30 cellular contexts compared by ENCODE assay signal in the genomic region with DNA sequence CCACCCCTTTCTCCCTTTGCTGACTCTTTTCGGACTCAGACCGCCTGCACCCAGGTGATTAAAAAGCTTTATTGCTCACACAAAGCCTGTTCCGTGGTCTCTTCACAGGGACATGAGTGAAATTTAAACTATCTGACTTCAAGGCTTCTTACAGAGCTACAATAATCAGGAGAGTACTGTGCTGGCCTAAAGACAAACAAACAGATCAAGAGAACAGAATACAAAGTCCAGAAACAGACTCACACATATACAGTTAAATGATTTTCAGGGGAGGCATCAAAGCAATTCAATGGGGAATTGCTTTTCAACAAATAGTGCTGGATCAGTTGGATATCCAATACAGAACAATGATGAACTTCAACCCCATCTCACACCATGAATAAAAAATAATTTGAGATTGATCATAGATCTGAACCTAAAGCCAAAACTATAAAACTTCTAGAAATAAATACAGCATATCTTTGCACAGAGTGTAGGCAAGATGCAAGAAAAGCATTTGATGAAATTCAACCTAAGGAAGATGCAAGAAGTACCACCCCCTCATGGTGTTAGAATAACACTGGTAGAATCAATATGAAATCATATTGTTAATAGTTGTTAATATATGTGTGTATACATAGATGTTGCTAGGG.
"Had no signal": no experiment of that assay in that cellular context is flagged by ENCODE, and none has a peak within 500 bp of the region (broad histone marks: within the 10 kb centered on the region; RNA-seq: fewer than 3 reads in every experiment).

No MANE protein-coding gene starts in this region.

- H3K4me2 ChIP-seq: SK-N-SH had no signal

- H3K4me3 ChIP-seq: adrenal gland, breast epithelium, Peyer's patch, SJCRH30 had no signal

- H3K27me3 ChIP-seq: adrenal gland, breast epithelium, Peyer's patch, SJCRH30 had no signal

- H3K9ac ChIP-seq: SK-N-SH had no signal

- H3K4me1 ChIP-seq: breast epithelium, SJCRH30 had no signal

- H3K27me3 Mint-ChIP-seq: activated CD4-positive, alpha-beta memory T cell treated with anti-CD3 and anti-CD28 coated beads for 36 hours; activated CD4-positive, alpha-beta T cell treated with anti-CD3 and anti-CD28 coated beads, Interleukin-2, amount 10 ng/mL, durations not matched to agents 7 days and 5 days; activated naive CD8-positive, alpha-beta T cell treated with anti-CD3 and anti-CD28 coated beads, Interleukin-2, amount 10 ng/mL, durations not matched to agents 7 days and 5 days; activated T-helper 17 cell treated with anti-CD3 and anti-CD28 coated beads, Interleukin-2, amount 50 U/mL, for 72 hours had no signal

- H3K4me3 Mint-ChIP-seq: activated CD4-positive, alpha-beta memory T cell treated with anti-CD3 and anti-CD28 coated beads for 36 hours; activated CD4-positive, alpha-beta T cell treated with anti-CD3 and anti-CD28 coated beads, Interleukin-2, amount 10 ng/mL, durations not matched to agents 7 days and 5 days; activated naive CD4-positive, alpha-beta T cell treated with anti-CD3 and anti-CD28 coated beads, Interleukin-2, amount 10 ng/mL, durations not matched to agents 7 days and 5 days; activated naive CD8-positive, alpha-beta T cell treated with anti-CD3 and anti-CD28 coated beads, Interleukin-2, amount 10 ng/mL, durations not matched to agents 7 days and 5 days; activated T-helper 17 cell treated with anti-CD3 and anti-CD28 coated beads, Interleukin-2, amount 50 U/mL, for 72 hours had no signal

- DNase-seq: activated CD4-positive, alpha-beta memory T cell treated with anti-CD3 and anti-CD28 coated beads for 36 hours; activated CD4-positive, alpha-beta T cell treated with anti-CD3 and anti-CD28 coated beads, Interleukin-2, amount 10 ng/mL, durations not matched to agents 7 days and 5 days; activated CD4-positive, CD25-positive, alpha-beta regulatory T cell; activated gamma-delta T cell treated with Interleukin-2 at 50 U/mL for 16 hours; activated naive CD4-positive, alpha-beta T cell treated with anti-CD3 and anti-CD28 coated beads, Interleukin-2, amount 10 ng/mL, durations not matched to agents 7 days and 5 days; activated naive CD8-positive, alpha-beta T cell treated with anti-CD3 and anti-CD28 coated beads, Interleukin-2, amount 10 ng/mL, durations not matched to agents 7 days and 5 days; activated T-cell treated with anti-CD3 and anti-CD28 coated beads for 4 hours; activated T-cell treated with anti-CD3 and anti-CD28 coated beads, Interleukin-2, amount 50 U/mL, for 48 hours; anterior cingulate cortex; caudate nucleus; Karpas-422; MM.1S; NCI-H1417; NCI-H1930; NCI-H2107; NCI-H2171 treated with DMSO at 0.1 percent for 48 hours; NCI-H226; NCI-H510A; NCI-H69; NK-92 treated with Interleukin-12 subunit alpha and Interleukin-12 subunit beta, amount 100 ng/mL, for 24 hours; Peyer's patch; Right ventricle myocardium superior; SJCRH30; SK-N-SH; T-helper 1 cell had no signal

- H3K9me3 Mint-ChIP-seq: activated CD4-positive, alpha-beta memory T cell treated with anti-CD3 and anti-CD28 coated beads for 36 hours; activated CD4-positive, alpha-beta T cell treated with anti-CD3 and anti-CD28 coated beads, Interleukin-2, amount 10 ng/mL, durations not matched to agents 7 days and 5 days; activated naive CD4-positive, alpha-beta T cell treated with anti-CD3 and anti-CD28 coated beads, Interleukin-2, amount 10 ng/mL, durations not matched to agents 7 days and 5 days; activated naive CD8-positive, alpha-beta T cell treated with anti-CD3 and anti-CD28 coated beads, Interleukin-2, amount 10 ng/mL, durations not matched to agents 7 days and 5 days; activated T-helper 17 cell treated with anti-CD3 and anti-CD28 coated beads, Interleukin-2, amount 50 U/mL, for 72 hours had no signal

- H3K9me2 ChIP-seq: SK-N-SH had no signal

- H3K9me3 ChIP-seq: adrenal gland, breast epithelium, Peyer's patch, SJCRH30, SK-N-SH had no signal

- H3K36me3 ChIP-seq: adrenal gland, breast epithelium, Peyer's patch, SJCRH30 had no signal

- H3K36me3 Mint-ChIP-seq: activated CD4-positive, alpha-beta memory T cell treated with anti-CD3 and anti-CD28 coated beads for 36 hours had no signal

- H3K27ac Mint-ChIP-seq: activated CD4-positive, alpha-beta memory T cell treated with anti-CD3 and anti-CD28 coated beads for 36 hours; activated CD4-positive, alpha-beta T cell treated with anti-CD3 and anti-CD28 coated beads, Interleukin-2, amount 10 ng/mL, durations not matched to agents 7 days and 5 days; activated naive CD4-positive, alpha-beta T cell treated with anti-CD3 and anti-CD28 coated beads, Interleukin-2, amount 10 ng/mL, durations not matched to agents 7 days and 5 days; activated naive CD8-positive, alpha-beta T cell treated with anti-CD3 and anti-CD28 coated beads, Interleukin-2, amount 10 ng/mL, durations not matched to agents 7 days and 5 days; activated T-helper 17 cell treated with anti-CD3 and anti-CD28 coated beads, Interleukin-2, amount 50 U/mL, for 72 hours had no signal

- H3K27ac ChIP-seq: adrenal gland, breast epithelium, RWPE1, SJCRH30, VCaP had no signal
